ENCODE assay signal across 18 cellular contexts in the genomic region with DNA sequence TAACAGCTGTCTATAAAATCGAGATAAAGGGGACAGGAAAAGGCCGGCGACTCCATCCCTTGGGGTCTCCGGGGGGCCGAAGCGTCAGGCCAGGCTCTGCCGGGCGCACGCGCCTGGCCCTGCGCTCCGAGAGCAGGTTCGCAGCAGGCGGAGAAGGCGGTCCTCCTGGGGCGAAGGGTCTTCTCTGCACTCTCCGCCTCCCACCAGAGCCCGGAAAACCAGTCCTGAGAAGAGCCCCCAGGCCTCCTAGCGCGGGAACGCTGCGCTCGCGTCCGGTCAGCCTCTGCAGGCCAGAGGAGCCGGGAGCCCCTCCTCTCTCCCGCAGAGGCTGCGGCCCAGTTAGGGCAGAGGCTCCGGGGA. TPM values are rescaled to one million over a fixed set of nuclear protein-coding genes. Genes with fewer than 3 reads are reported as not detected.
A peak's percentile ranks its signal among the peaks of the same experiment; 100 is the strongest.
DNase-seq lines count a peak whose midpoint lies in the region; ATAC-seq and TF ChIP-seq lines count a peak whose summit lies in the region.
"Had no signal": no experiment of that assay in that cellular context is flagged by ENCODE, and none has a peak within 500 bp of the region (broad histone marks: within the 10 kb centered on the region; RNA-seq: fewer than 3 reads in every experiment).

No MANE protein-coding gene starts in this region.

- peaks cover 6 to 27% of the 10 kb centered on the region in 2 donors for H3K4me1 ChIP-seq in muscle layer of duodenum (ENCODE audit: control insufficient read depth in 1 of 2, insufficient read depth in 2 of 2, low read length in 2 of 2)
- 0 out of 2 replicates have a peak, but pooled peaks cover 3% of the 10 kb centered on the region for H3K4me1 ChIP-seq in PC-3 (ENCODE audit: insufficient read depth, low read length)
- no peaks in the 10 kb centered on the region for H3K4me1 ChIP-seq in HAP-1

- H3K79me2 ChIP-seq in PC-3 (ENCODE audit: low read length): no peaks in the 10 kb centered on the region

- DNase-seq in AG04449 (ENCODE audit: low read depth, low spot score): no peak
- DNase-seq in RPMI7951 (ENCODE audit: low read depth): peak; percentile 24
- peak; percentile 32 for DNase-seq in fibroblast of peridontal ligament (ENCODE audit: extremely low read depth)
- DNase-seq in mesenteric fat pad (ENCODE audit: low spot score): no peak
- no peak for DNase-seq in NCI-H345 treated with DMSO at 0.1 percent for 48 hours (lab: John Stamatoyannopoulos, UW; ENCODE audit: unreplicated experiment)
- no peak for DNase-seq in PC-3
- no peak for DNase-seq in HAP-1 (ENCODE audit: low spot score in 2 of 2)
- DNase-seq: activated CD4-positive, alpha-beta T cell treated with anti-CD3 and anti-CD28 coated beads, Interleukin-2, amount 50 U/mL, for 48 hours; head of caudate nucleus; left colon; NCI-H1930; T1000 had no signal

- H3K9me3 ChIP-seq in muscle layer of duodenum (ENCODE audit: control insufficient read depth in 1 of 2, low read length in 2 of 2) (no peaks in the 10 kb centered on the region), PC-3 (ENCODE audit: low read length) (no peaks in the 10 kb centered on the region), HAP-1 (no peaks in the 10 kb centered on the region)

- no peak overlapping the region for H2AFZ ChIP-seq in PC-3 (ENCODE audit: low read length)

- no TSS peak for BruUV-seq in PC-3 (replicated peaks; lab: Mats Ljungman, UMichigan)

- H3K4me3 ChIP-seq in AG04449 (ENCODE audit: low read depth, low read length) (peak overlapping the region; percentile 49), muscle layer of duodenum (ENCODE audit: low read depth in 1 of 2, low read length in 2 of 2) (peak overlapping the region; percentile 83 to 87), PC-3 (ENCODE audit: low read length) (no peak overlapping the region), HAP-1 (no peak overlapping the region)

- no peaks in the 10 kb centered on the region for H3K9me2 ChIP-seq in PC-3 (replicated peaks; ENCODE audit: low read length)

- H3K36me3 ChIP-seq in muscle layer of duodenum (ENCODE audit: control insufficient read depth in 1 of 2, insufficient read depth in 2 of 2, low read length in 2 of 2) (no peaks in the 10 kb centered on the region), PC-3 (ENCODE audit: low read depth, low read length) (no peaks in the 10 kb centered on the region), HAP-1 (replicated peaks) (no peaks in the 10 kb centered on the region)

- no peaks in the 10 kb centered on the region for H3F3A ChIP-seq in PC-3 (ENCODE audit: low read length, unreplicated experiment)

- in situ Hi-C loops in HAP-1 (cut with MboI; ENCODE audit: low sequenced_read_pairs): loop anchor here (5.0 to 10.0 kb wide), 3 partner anchors 173 to 691 kb away; no protein-coding TSS in a partner anchor

- peaks cover 11% of the 10 kb centered on the region for H3K27me3 ChIP-seq in muscle layer of duodenum (ENCODE audit: low read depth, low read length)
- peaks cover 52% of the 10 kb centered on the region for H3K27me3 ChIP-seq in PC-3 (ENCODE audit: low read length)
- peaks cover 63% of the 10 kb centered on the region for H3K27me3 ChIP-seq in HAP-1 (ENCODE audit: low read depth)

- no peak overlapping the region for H3K9ac ChIP-seq in PC-3 (ENCODE audit: low read length)

- POLR2A ChIA-PET in AG04449 (lab: Yijun Ruan, JAX) (no interaction called here), PC-3 (lab: Charles Lee; ENCODE audit: unreplicated experiment) (no interaction called here)

- H3K27ac ChIP-seq in muscle layer of duodenum (ENCODE audit: low read length) (peak overlapping the region; percentile 83), PC-3 (ENCODE audit: low read length) (no peak overlapping the region)
- H3K27ac ChIP-seq: HL-60 had no signal

- TF ChIP-seq CTCF in AG04449 (IDR thresholded peaks at IDR 0.05; ENCODE audit: insufficient read depth, low read length, missing control alignments) (no peak), PC-3 (conservative IDR thresholded peaks at IDR 0.05; ENCODE audit: low read depth, low read length) (no peak)

- H3K4me2 ChIP-seq in PC-3 (ENCODE audit: low read length): no peak overlapping the region

- intact Hi-C loops in PC-3 (cut with micrococcal nuclease): no loop called here

- no peaks in the 10 kb centered on the region for H4K20me1 ChIP-seq in PC-3 (ENCODE audit: low read length)

- CTCF ChIA-PET in AG04449 (lab: Yijun Ruan, JAX) (interaction anchor here (0.6 to 16.8 kb wide), 3 partner anchors 172 to 440 kb away, joined by 4 to 685 read pairs (median 126); no protein-coding TSS in a partner anchor), PC-3 (lab: Charles Lee) (no interaction called here)

- ATAC-seq in PC-3: no peak
- ATAC-seq: activated T-helper 17 cell treated with anti-CD3 and anti-CD28 coated beads, Interleukin-2, amount 50 U/mL, for 72 hours; left colon had no signal

RNA-seq across cellular contexts. Expression of a gene that starts 5.1 kb away (rescaled TPM):
- total RNA-seq in RPMI7951 (2014; rRNA removed; shearing (Covaris generic)): 2.1 and 3.0 TPM in 2 replicates
- total RNA-seq in mesenteric fat pad (4.2 TPM), PC-3 (2014; rRNA removed) (not detected in 2 replicates)
- total RNA-seq: A673; activated T-helper 17 cell treated with anti-CD3 and anti-CD28 coated beads, Interleukin-2, amount 50 U/mL, for 72 hours; neural crest cell; skeletal muscle tissue had no signal

RNA-seq across cellular contexts. Expression of a gene that starts 39.6 kb away (rescaled TPM):
- total RNA-seq in RPMI7951 (2014; rRNA removed; shearing (Covaris generic)): 6.1 and 8.8 TPM in 2 replicates
- total RNA-seq in mesenteric fat pad (10.2 TPM), PC-3 (2014; rRNA removed) (11.9 and 17.1 TPM in 2 replicates)

RNA-seq across cellular contexts. Expression of a gene that starts 51.2 kb away (rescaled TPM):
- 1.3 and 1.6 TPM in 2 replicates for total RNA-seq in RPMI7951 (2014; rRNA removed; shearing (Covaris generic))
- total RNA-seq in mesenteric fat pad (0.42 TPM), PC-3 (2014; rRNA removed) (not detected in 2 replicates)
- total RNA-seq: activated T-helper 17 cell treated with anti-CD3 and anti-CD28 coated beads, Interleukin-2, amount 50 U/mL, for 72 hours; neural crest cell had no signal

Comparison
In these comparisons a context has a peak if more than half of its experiments do, and no peak if none do; other contexts are left out.
1. DNase-seq: peak in RPMI7951 (single experiment) and fibroblast of peridontal ligament (single experiment); none in AG04449 (single experiment), mesenteric fat pad (single experiment), NCI-H345 treated with DMSO at 0.1 percent for 48 hours (single experiment), PC-3 (single experiment) and HAP-1 (0 of 2).
2. H3K4me3 ChIP-seq: peak in AG04449 (single experiment) and muscle layer of duodenum (2 of 2); none in PC-3 (single experiment) and HAP-1 (single experiment).